ENCODE assay signal across 1 cellular context in the genomic region with DNA sequence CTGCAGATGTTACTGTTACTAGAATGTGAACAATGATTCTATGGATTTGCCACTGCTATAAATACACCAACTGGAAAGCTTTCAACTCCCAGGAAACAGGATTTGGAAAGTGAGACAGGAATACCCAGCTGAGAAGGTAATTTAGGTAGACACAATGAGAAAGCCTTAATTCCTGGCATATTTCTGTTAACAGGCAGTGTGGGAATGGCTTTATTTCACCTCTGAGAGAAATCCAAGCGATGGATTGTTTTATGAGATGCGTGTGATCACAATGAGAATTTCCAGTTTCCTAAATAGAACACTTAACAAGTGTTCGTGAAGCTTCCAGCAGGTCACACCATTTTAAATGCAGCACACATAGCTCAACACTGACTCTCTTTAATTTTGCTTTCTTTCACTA.
TF ChIP-seq lines count a peak whose summit lies in the region.

No MANE protein-coding gene starts in this region.

TF ChIP-seq in H1, 55 proteins besides CTCF, POLR2A, EP300 and RAD21 (continued from another document):
- TF ChIP-seq RFX5 (IDR thresholded peaks at IDR 0.05; ENCODE audit: borderline replicate concordance, low read depth, low read length) (no peak), MAFK (IDR thresholded peaks at IDR 0.05; ENCODE audit: low read depth, low read length) (no peak), CREB1 (IDR thresholded peaks at IDR 0.05) (no peak), GTF2F1 (IDR thresholded peaks at IDR 0.05; ENCODE audit: borderline replicate concordance, low read depth, low read length) (no peak), ASH2L (IDR thresholded peaks at IDR 0.05; ENCODE audit: low read length) (no peak), POU5F1 (IDR thresholded peaks at IDR 0.05; ENCODE audit: low read depth, low read length) (no peak), JUN (IDR thresholded peaks at IDR 0.05; ENCODE audit: low read depth, low read length) (no peak), EZH2 (IDR thresholded peaks at IDR 0.05; ENCODE audit: low read depth, low read length, severe bottlenecking) (no peak), SIN3A (conservative IDR thresholded peaks at IDR 0.05 in 1 of 2, IDR thresholded peaks at IDR 0.05 in 1 of 2; ENCODE audit: low read depth in 1 of 2, low read length in 2 of 2) (no peak), FOSL1 (IDR thresholded peaks at IDR 0.05; ENCODE audit: insufficient read depth, low read depth, low read length) (no peak), EGR1 (IDR thresholded peaks at IDR 0.05; ENCODE audit: borderline replicate concordance, low read depth, low read length) (no peak), CBX8 (IDR thresholded peaks at IDR 0.05; ENCODE audit: borderline replicate concordance, low read depth, low read length) (no peak), TAF7 (optimal IDR thresholded peaks at IDR 0.05; ENCODE audit: borderline replicate concordance, low read depth, low read length) (no peak), BACH1 (IDR thresholded peaks at IDR 0.05; ENCODE audit: low read length) (no peak), HDAC2 (IDR thresholded peaks at IDR 0.05; ENCODE audit: borderline replicate concordance in 1 of 2, low read depth in 2 of 2, low read length in 2 of 2) (no peak)
TF ChIP-seq in H1: peak in this region for 0.
